ENCODE assay signal across 15 cellular contexts in the genomic region with DNA sequence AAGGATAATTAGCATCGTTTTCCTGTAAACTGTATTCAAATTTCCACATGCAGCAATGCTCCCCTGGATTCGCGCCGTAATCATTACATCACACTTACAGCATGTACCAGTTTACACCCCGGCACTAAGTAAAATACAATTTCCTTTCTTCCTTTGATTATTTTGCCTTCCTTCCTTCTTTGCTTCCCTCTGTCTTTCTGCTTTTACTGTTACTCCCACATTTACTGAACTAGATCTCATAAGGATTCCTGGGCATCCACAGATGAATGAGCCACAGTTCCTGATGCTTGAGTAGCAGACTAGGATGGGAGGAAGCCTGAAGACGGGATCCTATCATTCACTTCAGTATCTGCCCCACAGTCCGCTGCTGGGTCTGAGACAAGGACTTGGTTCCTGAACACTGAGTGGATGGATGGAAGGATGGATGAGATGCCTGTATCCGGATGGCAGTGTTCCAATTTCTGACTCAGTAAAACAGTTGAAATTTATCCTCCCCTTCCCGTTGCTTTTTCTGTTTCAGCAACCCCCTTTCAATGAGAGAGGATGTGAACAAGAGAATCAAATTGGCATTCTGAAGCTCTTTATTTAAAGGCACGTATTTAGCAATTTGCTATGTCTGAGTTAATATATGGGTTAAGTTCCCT.
DNase-seq lines count a peak whose midpoint lies in the region; ATAC-seq, FAIRE-seq and TF ChIP-seq lines count a peak whose summit lies in the region.
"Had no signal": no experiment of that assay in that cellular context is flagged by ENCODE, and none has a peak within 500 bp of the region (broad histone marks: within the 10 kb centered on the region; RNA-seq: fewer than 3 reads in every experiment).

No MANE protein-coding gene starts in this region.

- H3K79me2 ChIP-seq in HCT116 (ENCODE audit: insufficient read depth, low read length) (no peaks in the 10 kb centered on the region), astrocyte (ENCODE audit: insufficient read depth, low read length) (no peaks in the 10 kb centered on the region), neural cell (replicated peaks; ENCODE audit: insufficient read depth, low read length) (peaks cover 19% of the 10 kb centered on the region)

- intact Hi-C loops in HCT116 (cut with micrococcal nuclease) = no loop called here

- H3K27ac ChIP-seq in HCT116 (ENCODE audit: low read depth, low read length) = no peak overlapping the region
- H3K27ac ChIP-seq in astrocyte (ENCODE audit: low read depth, low read length) = no peak overlapping the region
- peak overlapping the region; percentile 80 for H3K27ac ChIP-seq in neural cell (ENCODE audit: low read length)
- H3K27ac ChIP-seq: adrenal gland; BLaER1 treated with 17β-estradiol and CSF1 and Interleukin-3, amounts not matched to agents 10 nM and 100 nM; spleen had no signal

- ATAC-seq in HCT116 (no peak), HG03139 (IDR thresholded peaks at IDR 0.05; ENCODE audit: unreplicated experiment) (no peak)
- ATAC-seq: activated CD8-positive, alpha-beta memory T cell treated with anti-CD3 and anti-CD28 coated beads, Interleukin-2, amount 10 ng/mL, durations not matched to agents 7 days and 5 days had no signal

- POLR2A ChIA-PET in HCT116 (lab: Charles Lee) = no interaction called here

- H3K4me2 ChIP-seq in HCT116 (ENCODE audit: low read length) (peak overlapping the region; percentile 37; the same call in 1 of the 2 replicates), astrocyte (ENCODE audit: low read length) (peak overlapping the region; percentile 24), neural cell (ENCODE audit: low read length) (no peak overlapping the region)

- H3K27me3 Mint-ChIP-seq in astrocyte (ENCODE audit: low read depth, unreplicated experiment) = no peaks in the 10 kb centered on the region

- H3K9me3 Mint-ChIP-seq in astrocyte (ENCODE audit: unreplicated experiment) = peaks cover 3% of the 10 kb centered on the region

- no peak for TF ChIP-seq POLR2A in HCT116 (IDR thresholded peaks at IDR 0.05; ENCODE audit: borderline replicate concordance, extremely low read depth, insufficient read depth, insufficient read length)

- no peak overlapping the region for H3K4me3 Mint-ChIP-seq in astrocyte (ENCODE audit: unreplicated experiment)
- H3K4me3 Mint-ChIP-seq: activated CD8-positive, alpha-beta memory T cell treated with anti-CD3 and anti-CD28 coated beads, Interleukin-2, amount 10 ng/mL, durations not matched to agents 7 days and 5 days had no signal

- H3K9ac ChIP-seq in HCT116 (ENCODE audit: low read length) (no peak overlapping the region), astrocyte (ENCODE audit: low read length) (no peak overlapping the region), neural cell (ENCODE audit: low read length) (peak overlapping the region; percentile 49)
- H3K9ac ChIP-seq: BLaER1 treated with 17β-estradiol and CSF1 and Interleukin-3, amounts not matched to agents 10 nM and 100 nM had no signal

- H3K27me3 ChIP-seq in HCT116 (ENCODE audit: insufficient read depth, low read length) = no peaks in the 10 kb centered on the region
- no peaks in the 10 kb centered on the region for H3K27me3 ChIP-seq in astrocyte (ENCODE audit: insufficient read depth, low read length)
- no peaks in the 10 kb centered on the region for H3K27me3 ChIP-seq in neural cell (ENCODE audit: insufficient read depth, low read depth, low read length)
- H3K27me3 ChIP-seq: adrenal gland; BLaER1 treated with 17β-estradiol and CSF1 and Interleukin-3, amounts not matched to agents 10 nM and 100 nM; spleen had no signal

- no peak overlapping the region for H2AFZ ChIP-seq in HCT116 (ENCODE audit: low read depth, low read length, poor library complexity, severe bottlenecking)
- no peak overlapping the region for H2AFZ ChIP-seq in astrocyte (ENCODE audit: low read depth, low read length)
- H2AFZ ChIP-seq in neural cell (ENCODE audit: low read depth, low read length) = no peak overlapping the region

- peaks cover 33% of the 10 kb centered on the region for H3K4me1 Mint-ChIP-seq in astrocyte (ENCODE audit: low read depth, unreplicated experiment)

- DNase-seq in HCT116 (ENCODE audit: low read depth, low spot score) (no peak), NCI-H226 (peak; percentile 15), astrocyte (ENCODE audit: low read depth) (no peak), H4 (ENCODE audit: low spot score) (no peak), NCI-H510A treated with DMSO at 0.1 percent for 48 hours (lab: John Stamatoyannopoulos, UW) (no peak)
- DNase-seq: activated CD8-positive, alpha-beta memory T cell treated with anti-CD3 and anti-CD28 coated beads, Interleukin-2, amount 10 ng/mL, durations not matched to agents 7 days and 5 days; adrenal gland; glutamatergic neuron; NCI-H1092 treated with DMSO at 0.1 percent for 48 hours; spleen had no signal

- no peak for TF ChIP-seq CTCF in HCT116 (IDR thresholded peaks at IDR 0.05 in 2 of 3, conservative IDR thresholded peaks at IDR 0.05 in 1 of 3; ENCODE audit: borderline replicate concordance in 1 of 3, insufficient read depth in 1 of 3, low read depth in 2 of 3, low read length in 2 of 3)
- TF ChIP-seq CTCF in astrocyte (IDR thresholded peaks at IDR 0.05; ENCODE audit: insufficient read depth, low read depth, low read length) = no peak
- TF ChIP-seq CTCF in neural cell (IDR thresholded peaks at IDR 0.05; ENCODE audit: poor library complexity, severe bottlenecking) = no peak

- H3K9me2 ChIP-seq in HCT116 (ENCODE audit: insufficient read depth) = no peaks in the 10 kb centered on the region
- H3K9me2 ChIP-seq in neural cell (ENCODE audit: insufficient read depth, low read length) = no peaks in the 10 kb centered on the region

- BruUV-seq in HCT116 (replicated peaks; lab: Mats Ljungman, UMichigan) = no TSS peak

- peak overlapping the region; percentile 6 for H3K27ac Mint-ChIP-seq in astrocyte (ENCODE audit: unreplicated experiment)
- H3K27ac Mint-ChIP-seq: activated CD8-positive, alpha-beta memory T cell treated with anti-CD3 and anti-CD28 coated beads, Interleukin-2, amount 10 ng/mL, durations not matched to agents 7 days and 5 days had no signal

- H3K4me3 ChIP-seq in HCT116 (replicated peaks in 1 of 2; ENCODE audit: low read depth in 1 of 2, low read length in 2 of 2) = no peak overlapping the region
- no peak overlapping the region for H3K4me3 ChIP-seq in astrocyte (ENCODE audit: insufficient read depth, low read depth, low read length)
- peak overlapping the region; percentile 49 for H3K4me3 ChIP-seq in neural cell (ENCODE audit: low read length)
- H3K4me3 ChIP-seq: adrenal gland; BLaER1 treated with 17β-estradiol and CSF1 and Interleukin-3, amounts not matched to agents 10 nM and 100 nM; spleen had no signal

- TF ChIP-seq EP300 in neural cell (conservative IDR thresholded peaks at IDR 0.05; ENCODE audit: poor library complexity, severe bottlenecking) = no peak

- FAIRE-seq in astrocyte (lab: Jason Lieb, UNC) = no peak
- FAIRE-seq: colon, keratinocyte had no signal

- peaks cover 5% of the 10 kb centered on the region for H3K36me3 Mint-ChIP-seq in astrocyte (ENCODE audit: low read depth, unreplicated experiment)

- H3F3A ChIP-seq in neural cell (ENCODE audit: insufficient read depth, low read length, poor library complexity, severe bottlenecking) = no peaks in the 10 kb centered on the region

- H3K9me3 ChIP-seq in HCT116 (ENCODE audit: control insufficient read depth in 1 of 2, insufficient read depth in 1 of 2, low read depth in 1 of 2, low read length in 2 of 2) (no peaks in the 10 kb centered on the region), astrocyte (ENCODE audit: insufficient read depth, low read depth, low read length) (no peaks in the 10 kb centered on the region), neural cell (ENCODE audit: low read length) (no peaks in the 10 kb centered on the region)
- H3K9me3 ChIP-seq: adrenal gland; BLaER1 treated with 17β-estradiol and CSF1 and Interleukin-3, amounts not matched to agents 10 nM and 100 nM; spleen had no signal

- CTCF ChIA-PET in HCT116 (lab: Charles Lee) = no interaction called here

- no peaks in the 10 kb centered on the region for H4K20me1 ChIP-seq in HCT116 (ENCODE audit: insufficient read depth)
- no peaks in the 10 kb centered on the region for H4K20me1 ChIP-seq in astrocyte (ENCODE audit: insufficient read depth, low read length)
- H4K20me1 ChIP-seq in neural cell (ENCODE audit: insufficient read depth) = no peaks in the 10 kb centered on the region

- peaks cover 13 to 20% of the 10 kb centered on the region in 2 experiments for H3K4me1 ChIP-seq in HCT116 (ENCODE audit: control insufficient read depth in 1 of 2, insufficient read depth in 2 of 2, low read length in 2 of 2)
- peaks cover 12% of the 10 kb centered on the region for H3K4me1 ChIP-seq in astrocyte (ENCODE audit: insufficient read depth, low read length)
- H3K4me1 ChIP-seq: adrenal gland had no signal

- RAD21 ChIA-PET in HCT116 (lab: Charles Lee; ENCODE audit: low non-redundant PET in 1 of 2, low total read pairs in 2 of 2, uncharacterized antibody in 2 of 2, unreplicated experiment in 2 of 2) = no interaction called here

- no peaks in the 10 kb centered on the region for H3K36me3 ChIP-seq in HCT116 (ENCODE audit: control insufficient read depth in 1 of 2, insufficient read depth in 2 of 2, low read length in 2 of 2)
- H3K36me3 ChIP-seq in astrocyte (ENCODE audit: insufficient read depth, low read length) = no peaks in the 10 kb centered on the region
- peaks cover 4% of the 10 kb centered on the region for H3K36me3 ChIP-seq in neural cell (ENCODE audit: insufficient read depth, low read length)
- H3K36me3 ChIP-seq: adrenal gland had no signal

- no peak for TF ChIP-seq RAD21 in HCT116 (IDR thresholded peaks at IDR 0.05; ENCODE audit: low read depth)
- no peak for TF ChIP-seq RAD21 in neural cell (conservative IDR thresholded peaks at IDR 0.05)

TF ChIP-seq in HCT116, 20 proteins besides CTCF, POLR2A, EP300 and RAD21:
- no peak for TF ChIP-seq TCF7L2 (IDR thresholded peaks at IDR 0.05; ENCODE audit: borderline replicate concordance, extremely low read depth, insufficient read depth, insufficient read length)
- TF ChIP-seq EZH2 (IDR thresholded peaks at IDR 0.05) = no peak

TF ChIP-seq in neural cell, 6 proteins besides CTCF, POLR2A, EP300 and RAD21:
- TF ChIP-seq EZH2 (IDR thresholded peaks at IDR 0.05; ENCODE audit: borderline replicate concordance, insufficient read depth, low read length, poor library complexity, severe bottlenecking) (no peak), POLR2AphosphoS5 (IDR thresholded peaks at IDR 0.05) (peak; percentile 21)
